8 cellular contexts compared by ENCODE assay signal in genomic region chr7:67171151-67171550, GRCh38.
DNase-seq lines count a peak whose midpoint lies in the region; ATAC-seq, FAIRE-seq and TF ChIP-seq lines count a peak whose summit lies in the region.
"Not testable (repeated sequence)": the region's sequence is repeated elsewhere in the genome, so short reads cannot be mapped to it uniquely, and the experiment has no call there.

No MANE protein-coding gene starts in this region.

- DNase-seq in activated CD4-positive, alpha-beta T cell treated with anti-CD3 and anti-CD28 coated beads for 36 hours; stimulated activated effector memory CD8-positive, alpha-beta T cell treated with anti-CD3 and anti-CD28 coated beads, Interleukin-12 subunit alpha, Interleukin-12 subunit beta, amount 100 ng/mL, for 72 hours (ENCODE audit: low spot score in 2 of 2): not testable (repeated sequence)
- peak; percentile 5 for DNase-seq in GM12878 (ENCODE audit: low read depth, low spot score)

- not testable (repeated sequence) for H3K9me3 ChIP-seq in GM12878 (replicated peaks; ENCODE audit: control insufficient read depth, insufficient read depth, low read length)

- not testable (repeated sequence) for H3K27me3 Mint-ChIP-seq in activated CD4-positive, alpha-beta T cell treated with anti-CD3 and anti-CD28 coated beads for 36 hours

- SMC1A ChIA-PET in GM12878 (lab: Charles Lee; ENCODE audit: uncharacterized antibody, unreplicated experiment), result interaction anchor here (0.6 kb wide), 2 partner anchors 135 to 292 kb away, joined by 3 read pairs; no protein-coding TSS in a partner anchor

- H3K36me3 Mint-ChIP-seq in activated CD4-positive, alpha-beta T cell treated with anti-CD3 and anti-CD28 coated beads for 36 hours (ENCODE audit: low read depth); stimulated activated effector memory CD8-positive, alpha-beta T cell treated with anti-CD3 and anti-CD28 coated beads, Interleukin-12 subunit alpha, Interleukin-12 subunit beta, amount 100 ng/mL, for 72 hours: not testable (repeated sequence)

- POLR2A ChIA-PET in activated CD4-positive, alpha-beta T cell treated with anti-CD3 and anti-CD28 coated beads for 36 hours (lab: Charles Lee); GM12878 (lab: Charles Lee): not testable (repeated sequence)

- in situ Hi-C loops in GM12878 (cut with MboI), result not testable (repeated sequence)

- CTCF ChIA-PET in activated CD4-positive, alpha-beta T cell treated with anti-CD3 and anti-CD28 coated beads for 36 hours (lab: Charles Lee); GM12878 (lab: Yijun Ruan, JAX): not testable (repeated sequence)

- not testable (repeated sequence) for H3K4me1 ChIP-seq in GM12878 (ENCODE audit: control insufficient read depth, insufficient read depth, low read length)

- H3K9me3 Mint-ChIP-seq in activated CD4-positive, alpha-beta T cell treated with anti-CD3 and anti-CD28 coated beads for 36 hours (ENCODE audit: low read depth); stimulated activated effector memory CD8-positive, alpha-beta T cell treated with anti-CD3 and anti-CD28 coated beads, Interleukin-12 subunit alpha, Interleukin-12 subunit beta, amount 100 ng/mL, for 72 hours: not testable (repeated sequence)

- TF ChIP-seq EP300 in GM12878 (IDR thresholded peaks at IDR 0.05; ENCODE audit: borderline replicate concordance in 1 of 2, control insufficient read depth in 1 of 2, low read depth in 2 of 2, low read length in 2 of 2), result not testable (repeated sequence)

- intact Hi-C loops in activated CD4-positive, alpha-beta T cell treated with anti-CD3 and anti-CD28 coated beads for 36 hours (cut with DNase I, micrococcal nuclease); GM12878 (cut with micrococcal nuclease; ENCODE audit: unreplicated experiment): not testable (repeated sequence)

- H3K4me3 ChIP-seq in GM12878, result not testable (repeated sequence)

- RAD21 ChIA-PET in GM12878 (lab: Charles Lee; ENCODE audit: unreplicated experiment), result interaction anchor here (0.5 kb wide), 1 partner anchor 36 kb away, joined by 4 read pairs; no protein-coding TSS in a partner anchor

- not testable (repeated sequence) for H3K9ac ChIP-seq in GM12878 (ENCODE audit: control insufficient read depth, insufficient read depth, low read length)

- H3K79me2 ChIP-seq in GM12878 (ENCODE audit: control insufficient read depth, insufficient read depth, low read length), result not testable (repeated sequence)

- FAIRE-seq in GM12878 (lab: Jason Lieb, UNC), result peak; percentile 49

- TF ChIP-seq CTCF in GM12878 (IDR thresholded peaks at IDR 0.05 in 2 of 3, conservative IDR thresholded peaks at IDR 0.05 in 1 of 3; ENCODE audit: control insufficient read depth in 2 of 3, extremely low read depth in 1 of 3, insufficient read depth in 1 of 3, low read depth in 3 of 3, low read length in 3 of 3), result not testable (repeated sequence)

- not testable (repeated sequence) for H3K36me3 ChIP-seq in GM12878 (ENCODE audit: control insufficient read depth in 2 of 2, insufficient read depth in 2 of 2, low read length in 1 of 2)

- peak overlapping the region; percentile 84 for H3K27ac Mint-ChIP-seq in activated CD4-positive, alpha-beta T cell treated with anti-CD3 and anti-CD28 coated beads for 36 hours
- peak overlapping the region; percentile 14 for H3K27ac Mint-ChIP-seq in stimulated activated effector memory CD8-positive, alpha-beta T cell treated with anti-CD3 and anti-CD28 coated beads, Interleukin-12 subunit alpha, Interleukin-12 subunit beta, amount 100 ng/mL, for 72 hours

- H3K4me3 Mint-ChIP-seq in activated CD4-positive, alpha-beta T cell treated with anti-CD3 and anti-CD28 coated beads for 36 hours, result peak overlapping the region; percentile 25
- H3K4me3 Mint-ChIP-seq in stimulated activated effector memory CD8-positive, alpha-beta T cell treated with anti-CD3 and anti-CD28 coated beads, Interleukin-12 subunit alpha, Interleukin-12 subunit beta, amount 100 ng/mL, for 72 hours, result peak overlapping the region; percentile 43

- H3K4me1 Mint-ChIP-seq in activated CD4-positive, alpha-beta T cell treated with anti-CD3 and anti-CD28 coated beads for 36 hours, result peaks cover 11% of the 10 kb centered on the region
- not testable (repeated sequence) for H3K4me1 Mint-ChIP-seq in stimulated activated effector memory CD8-positive, alpha-beta T cell treated with anti-CD3 and anti-CD28 coated beads, Interleukin-12 subunit alpha, Interleukin-12 subunit beta, amount 100 ng/mL, for 72 hours

- H2AFZ ChIP-seq in GM12878 (ENCODE audit: control insufficient read depth, low read depth, low read length), result peak overlapping the region; percentile 39; the same call in 1 of the 2 replicates

- H4K20me1 ChIP-seq in GM12878 (ENCODE audit: control insufficient read depth, insufficient read depth), result not testable (repeated sequence)

- not testable (repeated sequence) for TF ChIP-seq RAD21 in GM12878 (IDR thresholded peaks at IDR 0.05; ENCODE audit: insufficient read depth, low read depth, low read length)

- not testable (repeated sequence) for TF ChIP-seq POLR2A in GM12878 (IDR thresholded peaks at IDR 0.05; ENCODE audit: low read depth, low read length)

- ATAC-seq in GM18502 (IDR thresholded peaks at IDR 0.05; ENCODE audit: poor library complexity, unreplicated experiment) (peak; percentile 76), GM19372 (IDR thresholded peaks at IDR 0.05; ENCODE audit: low read depth, unreplicated experiment) (peak; percentile 54), GM21515 (IDR thresholded peaks at IDR 0.05; ENCODE audit: unreplicated experiment) (peak; percentile 68), HG02798 (IDR thresholded peaks at IDR 0.05; ENCODE audit: poor library complexity, unreplicated experiment) (peak; percentile 64), HG03175 (IDR thresholded peaks at IDR 0.05; ENCODE audit: unreplicated experiment) (peak; percentile 50), GM12878 (peak; percentile 94)
- ATAC-seq in activated CD4-positive, alpha-beta T cell treated with anti-CD3 and anti-CD28 coated beads for 36 hours; stimulated activated effector memory CD8-positive, alpha-beta T cell treated with anti-CD3 and anti-CD28 coated beads, Interleukin-12 subunit alpha, Interleukin-12 subunit beta, amount 100 ng/mL, for 72 hours: not testable (repeated sequence)

- H3K27me3 ChIP-seq in GM12878 (replicated peaks in 1 of 2; ENCODE audit: control insufficient read depth in 2 of 2, insufficient read depth in 2 of 2, low read length in 1 of 2), result not testable (repeated sequence)

- peak overlapping the region; percentile 33; the same call in 1 of the 2 replicates for H3K27ac ChIP-seq in GM12878 (ENCODE audit: control insufficient read depth, insufficient read depth)

- WGBS in GM12878 (ENCODE audit: insufficient coverage, insufficient replicate concordance, low lambda C conversion rate, missing lambda C conversion rate), result 0% methylated on average over 3 of the region's 3 CpGs

- BruUV-seq in GM12878 (replicated peaks; lab: Mats Ljungman, UMichigan), result not testable (repeated sequence)

- 0 out of 2 replicates have a peak overlapping the region, but pooled peaks have one; percentile 25 for H3K4me2 ChIP-seq in GM12878 (ENCODE audit: control insufficient read depth, insufficient read depth)
